Comparison of ENCODE assay signal across 12 cellular contexts in genomic region chr14:77590845-77591506, GRCh38. TPM values are rescaled to one million over a fixed set of nuclear protein-coding genes. Genes with fewer than 3 reads are reported as not detected.
DNase-seq lines count a peak whose midpoint lies in the region; ATAC-seq and TF ChIP-seq lines count a peak whose summit lies in the region.
"Had no signal": no experiment of that assay in that cellular context is flagged by ENCODE, and none has a peak within 500 bp of the region (broad histone marks: within the 10 kb centered on the region; RNA-seq: fewer than 3 reads in every experiment).

No MANE protein-coding gene starts in this region.

- intact Hi-C loops in activated T-helper 2 cell treated with anti-CD3 and anti-CD28 coated beads, Interferon-gamma antibody, Interleukin-2, Interleukin-4, amounts not matched to agents 10 μg/mL and 5 μg/mL and 100 μg/mL, durations not matched to agents 14 hours and 24 hours and 36 hours (cut with micrococcal nuclease) = no loop called here

- peak overlapping the region; percentile 70 for H3K4me2 ChIP-seq in DOHH2 (ENCODE audit: low read length)

- ATAC-seq in HG03432 (IDR thresholded peaks at IDR 0.05; ENCODE audit: unreplicated experiment) = peak; percentile 39
- ATAC-seq in GM18909 (IDR thresholded peaks at IDR 0.05; ENCODE audit: poor library complexity, unreplicated experiment) = no peak
- ATAC-seq: sciatic nerve had no signal

- no peaks in the 10 kb centered on the region for H3K9me3 Mint-ChIP-seq in activated T-helper 2 cell treated with anti-CD3 and anti-CD28 coated beads, Interferon-gamma antibody, Interleukin-2, Interleukin-4, amounts not matched to agents 10 μg/mL and 5 μg/mL and 100 μg/mL, durations not matched to agents 14 hours and 24 hours and 36 hours

- H3K4me1 ChIP-seq in DOHH2 (ENCODE audit: control insufficient read depth, low read length) = peaks cover 98% of the 10 kb centered on the region
- peaks cover 18 to 45% of the 10 kb centered on the region in 2 donors for H3K4me1 ChIP-seq in mucosa of rectum (ENCODE audit: control insufficient read depth in 2 of 2, insufficient read depth in 2 of 2, low read length in 2 of 2)

- peaks cover 84% of the 10 kb centered on the region for H3K79me2 ChIP-seq in DOHH2 (ENCODE audit: control insufficient read depth, low read length)

- H3K36me3 Mint-ChIP-seq in activated T-helper 2 cell treated with anti-CD3 and anti-CD28 coated beads, Interferon-gamma antibody, Interleukin-2, Interleukin-4, amounts not matched to agents 10 μg/mL and 5 μg/mL and 100 μg/mL, durations not matched to agents 14 hours and 24 hours and 36 hours (ENCODE audit: low read depth) = peaks cover 50% of the 10 kb centered on the region

- peak overlapping the region in 1 of 2 donors; percentile 51 for H3K9ac ChIP-seq in mucosa of rectum (ENCODE audit: low read depth in 1 of 2, low read length in 2 of 2)

- no peaks in the 10 kb centered on the region for H3K27me3 ChIP-seq in DOHH2 (ENCODE audit: control insufficient read depth, low read length)
- H3K27me3 ChIP-seq in mucosa of rectum (ENCODE audit: control insufficient read depth in 2 of 2, insufficient read depth in 2 of 2, low read length in 2 of 2) = no peaks in the 10 kb centered on the region

- H3K4me3 Mint-ChIP-seq in activated T-helper 2 cell treated with anti-CD3 and anti-CD28 coated beads, Interferon-gamma antibody, Interleukin-2, Interleukin-4, amounts not matched to agents 10 μg/mL and 5 μg/mL and 100 μg/mL, durations not matched to agents 14 hours and 24 hours and 36 hours (ENCODE audit: low read depth) = no peak overlapping the region

- H4K20me1 ChIP-seq in DOHH2 (ENCODE audit: control insufficient read depth, insufficient read depth, low read depth, low read length) = no peaks in the 10 kb centered on the region

- H3K36me3 ChIP-seq in DOHH2 (ENCODE audit: control insufficient read depth, low read length) (peaks cover 39% of the 10 kb centered on the region), mucosa of rectum (ENCODE audit: control insufficient read depth in 2 of 2, insufficient read depth in 2 of 2, low read length in 2 of 2) (peaks cover 4 to 5% of the 10 kb centered on the region in 2 donors)

- no peaks in the 10 kb centered on the region for H3K9me3 ChIP-seq in DOHH2 (ENCODE audit: control insufficient read depth, insufficient read depth, low read length)
- H3K9me3 ChIP-seq in mucosa of rectum (ENCODE audit: control insufficient read depth in 2 of 2, low read length in 2 of 2) = no peaks in the 10 kb centered on the region

- H3K4me1 Mint-ChIP-seq in activated T-helper 2 cell treated with anti-CD3 and anti-CD28 coated beads, Interferon-gamma antibody, Interleukin-2, Interleukin-4, amounts not matched to agents 10 μg/mL and 5 μg/mL and 100 μg/mL, durations not matched to agents 14 hours and 24 hours and 36 hours (ENCODE audit: low read depth) = peaks cover 53% of the 10 kb centered on the region

- H3K27ac ChIP-seq in DOHH2 (ENCODE audit: low read depth, low read length) (peak overlapping the region; percentile 92), mucosa of rectum (ENCODE audit: low read depth in 2 of 2, low read length in 2 of 2) (peak overlapping the region; percentile 79 to 83), substantia nigra (ENCODE audit: low read depth, low read length, poor library complexity, severe bottlenecking) (no peak overlapping the region)

- peak overlapping the region; percentile 19 for H3K27ac Mint-ChIP-seq in activated T-helper 2 cell treated with anti-CD3 and anti-CD28 coated beads, Interferon-gamma antibody, Interleukin-2, Interleukin-4, amounts not matched to agents 10 μg/mL and 5 μg/mL and 100 μg/mL, durations not matched to agents 14 hours and 24 hours and 36 hours

- H3F3A ChIP-seq in DOHH2 (ENCODE audit: control insufficient read depth, insufficient read depth) = peaks cover 44% of the 10 kb centered on the region

- no peaks in the 10 kb centered on the region for H3K9me2 ChIP-seq in DOHH2 (replicated peaks; ENCODE audit: control insufficient read depth, low read length)

- H3K27me3 Mint-ChIP-seq in activated T-helper 2 cell treated with anti-CD3 and anti-CD28 coated beads, Interferon-gamma antibody, Interleukin-2, Interleukin-4, amounts not matched to agents 10 μg/mL and 5 μg/mL and 100 μg/mL, durations not matched to agents 14 hours and 24 hours and 36 hours (ENCODE audit: low read depth) = no peaks in the 10 kb centered on the region

- DNase-seq in activated T-helper 2 cell treated with anti-CD3 and anti-CD28 coated beads, Interferon-gamma antibody, Interleukin-2, Interleukin-4, amounts not matched to agents 10 μg/mL and 5 μg/mL and 100 μg/mL, durations not matched to agents 14 hours and 24 hours and 36 hours (ENCODE audit: low spot score) = no peak
- no peak for DNase-seq in stimulated activated CD4-positive, alpha-beta T cell treated with anti-CD3 and anti-CD28 coated beads, Interleukin-2, amount 100 ng/mL, for 24 hours
- DNase-seq in ecto neural progenitor cell (ENCODE audit: low spot score) (no peak), substantia nigra (lab: John Stamatoyannopoulos, UW) (no peak)
- DNase-seq: effector CD8-positive, alpha-beta T cell; GDM1; NCI-H1105 had no signal

- no peak for TF ChIP-seq CTCF in DOHH2 (IDR thresholded peaks at IDR 0.05; ENCODE audit: low read depth, low read length, poor library complexity, severe bottlenecking)

- H3K4me3 ChIP-seq in DOHH2 (ENCODE audit: low read length) = peak overlapping the region; percentile 29; the same call in 1 of the 2 replicates
- peak overlapping the region; percentile 43 to 68 for H3K4me3 ChIP-seq in mucosa of rectum (ENCODE audit: low read length in 2 of 2)

RNA-seq across cellular contexts. Expression of gene SPTLC2, which starts 25.5 kb away (rescaled TPM):
- 26.6 and 29.6 TPM in 2 replicates for total RNA-seq in activated T-helper 2 cell treated with anti-CD3 and anti-CD28 coated beads, Interferon-gamma antibody, Interleukin-2, Interleukin-4, amounts not matched to agents 10 μg/mL and 5 μg/mL and 100 μg/mL, durations not matched to agents 14 hours and 24 hours and 36 hours
